8 cellular contexts compared by ENCODE assay signal in genomic region chr2:176270100-176270750, GRCh38. TPM values are rescaled to one million over a fixed set of nuclear protein-coding genes. Genes with fewer than 3 reads are reported as not detected.
DNase-seq lines count a peak whose midpoint lies in the region; ATAC-seq and TF ChIP-seq lines count a peak whose summit lies in the region.

No MANE protein-coding gene starts in this region.

- no peak for TF ChIP-seq CTCF in CD8-positive, alpha-beta T cell (IDR thresholded peaks at IDR 0.05)
- TF ChIP-seq CTCF in nephron progenitor cell (IDR thresholded peaks at IDR 0.05), result no peak

- POLR2A ChIA-PET in CD8-positive, alpha-beta T cell (lab: Charles Lee), result interaction anchor here (0.8 kb wide), 1 partner anchor 1654 kb away, joined by 3 read pairs; no protein-coding TSS in a partner anchor

- H3K36me3 Mint-ChIP-seq in CD8-positive, alpha-beta T cell, result peaks cover 8% of the 10 kb centered on the region
- peaks cover 19% of the 10 kb centered on the region for H3K36me3 Mint-ChIP-seq in nephron progenitor cell (ENCODE audit: low read depth)

- peak overlapping the region; percentile 95 for H3K4me3 Mint-ChIP-seq in CD8-positive, alpha-beta T cell
- peak overlapping the region; percentile 98 for H3K4me3 Mint-ChIP-seq in nephron progenitor cell

- CTCF ChIA-PET in CD8-positive, alpha-beta T cell (lab: Charles Lee), result no interaction called here

- H3K4me1 ChIP-seq in CD8-positive, alpha-beta T cell (ENCODE audit: insufficient read depth, low read length), result peaks cover 10% of the 10 kb centered on the region
- H3K4me1 ChIP-seq in effector memory CD4-positive, alpha-beta T cell (ENCODE audit: control insufficient read depth, insufficient read depth, low read length, poor library complexity, severe bottlenecking), result no peaks in the 10 kb centered on the region

- H3K9me3 Mint-ChIP-seq in CD8-positive, alpha-beta T cell, result no peaks in the 10 kb centered on the region
- H3K9me3 Mint-ChIP-seq in nephron progenitor cell, result no peaks in the 10 kb centered on the region

- no peak for ATAC-seq in CD8-positive, alpha-beta T cell

- no peaks in the 10 kb centered on the region for H3K27me3 ChIP-seq in CD8-positive, alpha-beta T cell (ENCODE audit: insufficient read depth, low read length)
- H3K27me3 ChIP-seq in effector memory CD4-positive, alpha-beta T cell (replicated peaks; ENCODE audit: control insufficient read depth, insufficient read depth, low read length, poor library complexity, severe bottlenecking), result no peaks in the 10 kb centered on the region

- peaks cover 45% of the 10 kb centered on the region for H3K4me1 Mint-ChIP-seq in CD8-positive, alpha-beta T cell (ENCODE audit: low read depth)
- peaks cover 47% of the 10 kb centered on the region for H3K4me1 Mint-ChIP-seq in nephron progenitor cell

- no peak for DNase-seq in CD8-positive, alpha-beta T cell
- DNase-seq in M059J (ENCODE audit: low read depth), result peak; percentile 20
- no peak for DNase-seq in effector memory CD4-positive, alpha-beta T cell
- DNase-seq in nephron progenitor cell, result no peak
- no peak for DNase-seq in COLO829 (ENCODE audit: low spot score)
- no peak for DNase-seq in HuH-7.5 (ENCODE audit: low spot score)
- DNase-seq in activated CD4-positive, alpha-beta T cell treated with anti-CD3 and anti-CD28 coated beads, Interleukin-2, amount 50 U/mL, for 1 hour, result no peak
- DNase-seq in NCI-H2196 (lab: John Stamatoyannopoulos, UW; ENCODE audit: unreplicated experiment), result no peak

- H3K36me3 ChIP-seq in CD8-positive, alpha-beta T cell (ENCODE audit: insufficient read depth, low read length), result no peaks in the 10 kb centered on the region
- no peaks in the 10 kb centered on the region for H3K36me3 ChIP-seq in effector memory CD4-positive, alpha-beta T cell (ENCODE audit: control insufficient read depth, insufficient read depth, low read length)

- peak overlapping the region; percentile 93 for H3K27ac Mint-ChIP-seq in CD8-positive, alpha-beta T cell
- peak overlapping the region; percentile 95 for H3K27ac Mint-ChIP-seq in nephron progenitor cell

- intact Hi-C loops in CD8-positive, alpha-beta T cell (cut with DNase I, micrococcal nuclease), result no loop called here

- peak overlapping the region; percentile 67 for H3K27ac ChIP-seq in CD8-positive, alpha-beta T cell (ENCODE audit: low read depth, low read length)
- no peak overlapping the region for H3K27ac ChIP-seq in effector memory CD4-positive, alpha-beta T cell (ENCODE audit: insufficient read depth, low read length, poor library complexity, severe bottlenecking)

- no peaks in the 10 kb centered on the region for H3K9me3 ChIP-seq in CD8-positive, alpha-beta T cell (ENCODE audit: low read length)
- H3K9me3 ChIP-seq in effector memory CD4-positive, alpha-beta T cell (ENCODE audit: control insufficient read depth, low read length), result no peaks in the 10 kb centered on the region

- H3K27me3 Mint-ChIP-seq in CD8-positive, alpha-beta T cell (ENCODE audit: low read depth), result no peaks in the 10 kb centered on the region
- H3K27me3 Mint-ChIP-seq in nephron progenitor cell (ENCODE audit: low read depth, poor library complexity), result peaks cover 6% of the 10 kb centered on the region

- H3K4me3 ChIP-seq in CD8-positive, alpha-beta T cell (ENCODE audit: low read depth, low read length), result peak overlapping the region; percentile 86
- peak overlapping the region; percentile 76 for H3K4me3 ChIP-seq in effector memory CD4-positive, alpha-beta T cell (ENCODE audit: insufficient read depth, low read depth, low read length, poor library complexity, severe bottlenecking)

RNA-seq across cellular contexts. Expression of gene MTX2, which starts 1.0 kb away (rescaled TPM):
- 1 to 10 TPM; 4.5 to 6.8 TPM for total RNA-seq in CD8-positive, alpha-beta T cell
- total RNA-seq in M059J (2014; rRNA removed; shearing (Covaris generic)), result 29.8 and 36.0 TPM in 2 replicates
